22 cellular contexts compared by ENCODE assay signal in genomic region chr5:37695651-37696050, GRCh38.
"Had no signal": no experiment of that assay in that cellular context is flagged by ENCODE, and none has a peak within 500 bp of the region (broad histone marks: within the 10 kb centered on the region; RNA-seq: fewer than 3 reads in every experiment).

No MANE protein-coding gene starts in this region.

- H3K9me3 ChIP-seq: colonic mucosa, gastroesophageal sphincter, thoracic aorta had no signal

- DNase-seq: activated T-cell treated with anti-CD3 and anti-CD28 coated beads, Interleukin-2, amount 50 U/mL, for 24 hours; colonic mucosa; dorsolateral prefrontal cortex; effector memory CD8-positive, alpha-beta T cell; head of caudate nucleus; hypothalamus; left cardiac atrium; naive thymus-derived CD4-positive, alpha-beta T cell; retina; spleen; stimulated activated CD4-positive, alpha-beta T cell treated with anti-CD3 and anti-CD28 coated beads, Interleukin-4, amount 100 ng/mL, for 1 hour; stimulated activated naive CD4-positive, alpha-beta T cell; T-helper 1 cell had no signal

- FAIRE-seq: endothelial cell of umbilical vein, islet of Langerhans, TTC549 had no signal

- ATAC-seq: activated T-helper 17 cell treated with anti-CD3 and anti-CD28 coated beads, Interleukin-2, amount 50 U/mL, for 72 hours; effector memory CD8-positive, alpha-beta T cell; esophagus mucosa; gastroesophageal sphincter; left cardiac atrium; naive thymus-derived CD4-positive, alpha-beta T cell had no signal

- H3K36me3 ChIP-seq: breast epithelium, colonic mucosa had no signal

- H3K27ac ChIP-seq: breast epithelium, colonic mucosa, dorsolateral prefrontal cortex, gastroesophageal sphincter, spleen, thoracic aorta had no signal

- H3K4me1 ChIP-seq: breast epithelium, colonic mucosa, gastroesophageal sphincter, spleen had no signal

- H3K27me3 ChIP-seq: breast epithelium, colonic mucosa, dorsolateral prefrontal cortex, gastroesophageal sphincter, spleen had no signal

- H3K4me3 ChIP-seq: breast epithelium, colonic mucosa, dorsolateral prefrontal cortex, gastroesophageal sphincter, lung, spleen, thoracic aorta had no signal
